In the genomic region with DNA sequence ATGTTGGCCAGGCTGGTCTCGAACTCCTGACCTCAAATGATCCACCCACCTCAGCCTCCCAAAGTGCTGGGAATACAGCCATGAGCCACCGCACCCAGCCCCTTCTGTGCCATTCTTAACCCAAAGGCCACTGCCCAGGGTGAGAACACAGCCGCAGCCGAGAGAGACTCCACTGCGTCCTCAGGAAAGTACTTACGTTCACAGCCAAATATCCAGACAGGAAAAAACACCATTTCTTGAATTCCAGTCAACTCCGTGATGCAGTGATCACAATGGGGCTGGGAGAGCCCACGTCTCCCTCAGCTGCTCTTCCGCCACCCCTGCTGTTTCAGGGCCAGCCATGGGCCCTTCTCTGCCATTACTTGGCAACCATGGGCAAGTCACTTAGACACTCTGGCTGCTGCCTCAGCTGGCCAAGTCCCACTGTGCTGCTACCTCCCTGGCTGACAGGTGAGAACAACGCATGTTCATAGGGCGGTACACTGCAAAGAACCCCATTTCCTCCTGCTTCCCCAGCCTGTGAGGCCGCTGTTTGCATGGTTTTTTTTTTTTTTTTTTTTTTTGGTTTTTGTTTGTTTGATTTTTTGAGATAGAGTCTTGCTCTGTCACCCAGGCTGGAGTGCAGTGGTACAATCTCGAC, we compare ENCODE assay signal across 12 cellular contexts. TPM values are rescaled to one million over a fixed set of nuclear protein-coding genes. Genes with fewer than 3 reads are reported as not detected.
DNase-seq lines count a peak whose midpoint lies in the region; ATAC-seq and TF ChIP-seq lines count a peak whose summit lies in the region.
"Had no signal": no experiment of that assay in that cellular context is flagged by ENCODE, and none has a peak within 500 bp of the region (broad histone marks: within the 10 kb centered on the region; RNA-seq: fewer than 3 reads in every experiment).

No MANE protein-coding gene starts in this region.

- intact Hi-C loops in activated naive CD4-positive, alpha-beta T cell treated with anti-CD3 and anti-CD28 coated beads for 36 hours (cut with micrococcal nuclease): loop anchor here (10.0 kb wide), 1 partner anchor 561 kb away; the partner anchor contains the start of gene EEF2KMT

- DNase-seq in activated naive CD4-positive, alpha-beta T cell treated with anti-CD3 and anti-CD28 coated beads for 36 hours: peak; percentile 16
- no peak for DNase-seq in activated naive CD4-positive, alpha-beta T cell treated with anti-CD3 and anti-CD28 coated beads, Interleukin-2, amount 50 U/mL, for 72 hours (ENCODE audit: low spot score in 2 of 2)
- DNase-seq in dermis blood vessel endothelial cell (peak; percentile 87), pulmonary artery endothelial cell (ENCODE audit: low read depth, low spot score) (peak; percentile 72), Kasumi-1 (lab: John Stamatoyannopoulos, UW) (no peak)
- DNase-seq: foreskin fibroblast, NCI-H2029 treated with DMSO at 0.1 percent for 48 hours, NCI-H524 treated with DMSO at 0.1 percent for 48 hours had no signal

- no peak overlapping the region for H3K27ac Mint-ChIP-seq in activated naive CD4-positive, alpha-beta T cell treated with anti-CD3 and anti-CD28 coated beads for 36 hours
- H3K27ac Mint-ChIP-seq in activated naive CD4-positive, alpha-beta T cell treated with anti-CD3 and anti-CD28 coated beads, Interleukin-2, amount 50 U/mL, for 72 hours: no peak overlapping the region

- H3K36me3 Mint-ChIP-seq in activated naive CD4-positive, alpha-beta T cell treated with anti-CD3 and anti-CD28 coated beads for 36 hours (ENCODE audit: low read depth): peaks cover 9% of the 10 kb centered on the region
- H3K36me3 Mint-ChIP-seq in activated naive CD4-positive, alpha-beta T cell treated with anti-CD3 and anti-CD28 coated beads, Interleukin-2, amount 50 U/mL, for 72 hours: peaks cover 11 to 27% of the 10 kb centered on the region in 2 donors

- H3K27me3 Mint-ChIP-seq in activated naive CD4-positive, alpha-beta T cell treated with anti-CD3 and anti-CD28 coated beads for 36 hours (ENCODE audit: low read depth): no peaks in the 10 kb centered on the region

- H3K36me3 ChIP-seq in HEK293 (ENCODE audit: control insufficient read depth in 2 of 2, insufficient read depth in 1 of 2, low read length in 2 of 2): peaks cover 0 to 40% of the 10 kb centered on the region in 2 experiments; a peak in 1 of 3 replicates

- H3K4me1 ChIP-seq in HEK293 (ENCODE audit: control insufficient read depth, insufficient read depth, low read length): peaks cover under 1% of the 10 kb centered on the region; the same call in 1 of the 2 replicates

- TF ChIP-seq CTCF in HEK293 (tag by site-specific recombination; IDR thresholded peaks at IDR 0.05): no peak

- no peak overlapping the region for H3K4me3 ChIP-seq in HEK293 (ENCODE audit: low read depth, low read length)

- H3K27ac ChIP-seq in HEK293 (ENCODE audit: extremely low read depth, low read depth, low read length): no peak overlapping the region

- CTCF ChIA-PET in activated naive CD4-positive, alpha-beta T cell treated with anti-CD3 and anti-CD28 coated beads for 36 hours (lab: Charles Lee): interaction anchor here (0.7 kb wide), 1 partner anchor 57 kb away, joined by 4 read pairs; no protein-coding TSS in a partner anchor
- CTCF ChIA-PET in HEK293 (lab: Yijun Ruan, JAX): interaction anchor here (1.2 kb wide), 1 partner anchor 15 kb away, joined by 4 read pairs; no protein-coding TSS in a partner anchor

- H3K4me3 Mint-ChIP-seq in activated naive CD4-positive, alpha-beta T cell treated with anti-CD3 and anti-CD28 coated beads for 36 hours: no peak overlapping the region

- no peaks in the 10 kb centered on the region for H3K9me3 Mint-ChIP-seq in activated naive CD4-positive, alpha-beta T cell treated with anti-CD3 and anti-CD28 coated beads for 36 hours
- H3K9me3 Mint-ChIP-seq in activated naive CD4-positive, alpha-beta T cell treated with anti-CD3 and anti-CD28 coated beads, Interleukin-2, amount 50 U/mL, for 72 hours: no peaks in the 10 kb centered on the region

- H3K4me1 Mint-ChIP-seq in activated naive CD4-positive, alpha-beta T cell treated with anti-CD3 and anti-CD28 coated beads for 36 hours (ENCODE audit: low read depth): peaks cover 60% of the 10 kb centered on the region

- no peaks in the 10 kb centered on the region for H3K9me3 ChIP-seq in HEK293 (ENCODE audit: control insufficient read depth, insufficient read depth, low read depth, low read length)

- POLR2A ChIA-PET in HEK293 (lab: Yijun Ruan, JAX): interaction anchor here (0.7 kb wide), 1 partner anchor 14 kb away, joined by 4 read pairs; no protein-coding TSS in a partner anchor

- ATAC-seq in activated naive CD4-positive, alpha-beta T cell treated with anti-CD3 and anti-CD28 coated beads, Interleukin-2, amount 50 U/mL, for 72 hours: no peak
- no peak for ATAC-seq in HG03520 (IDR thresholded peaks at IDR 0.05; ENCODE audit: unreplicated experiment)
- ATAC-seq in HG02852 (IDR thresholded peaks at IDR 0.05; ENCODE audit: unreplicated experiment): no peak
- ATAC-seq: left lobe of liver had no signal

TF ChIP-seq in HEK293, 187 proteins besides CTCF, POLR2A, EP300 and RAD21 (continues in another document):
- TF ChIP-seq GLI4 (tag by site-specific recombination; IDR thresholded peaks at IDR 0.05) (no peak), ZNF292 (tag by site-specific recombination; IDR thresholded peaks at IDR 0.05; ENCODE audit: borderline replicate concordance, low read depth) (no peak), ZSCAN23 (tag by site-specific recombination; IDR thresholded peaks at IDR 0.05) (no peak), ZNF214 (tag by site-specific recombination; IDR thresholded peaks at IDR 0.05; ENCODE audit: borderline replicate concordance) (no peak), ZNF488 (tag by site-specific recombination; IDR thresholded peaks at IDR 0.05) (no peak), TCF7L2 (IDR thresholded peaks at IDR 0.05; ENCODE audit: borderline replicate concordance, low read depth, low read length) (no peak)
- TF ChIP-seq, protein P1, sequence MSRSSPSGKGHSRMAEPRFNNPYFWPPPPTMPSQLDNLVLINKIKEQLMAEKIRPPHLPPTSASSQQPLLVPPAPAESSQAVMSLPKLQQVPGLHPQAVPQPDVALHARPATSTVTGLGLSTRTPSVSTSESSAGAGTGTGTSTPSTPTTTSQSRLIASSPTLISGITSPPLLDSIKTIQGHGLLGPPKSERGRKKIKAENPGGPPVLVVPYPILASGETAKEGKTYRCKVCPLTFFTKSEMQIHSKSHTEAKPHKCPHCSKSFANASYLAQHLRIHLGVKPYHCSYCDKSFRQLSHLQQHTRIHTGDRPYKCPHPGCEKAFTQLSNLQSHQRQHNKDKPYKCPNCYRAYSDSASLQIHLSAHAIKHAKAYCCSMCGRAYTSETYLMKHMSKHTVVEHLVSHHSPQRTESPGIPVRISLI (tag by site-specific recombination; IDR thresholded peaks at IDR 0.05): peak; percentile 45; the same call in 1 of the 2 replicates
- TF ChIP-seq, protein P2, sequence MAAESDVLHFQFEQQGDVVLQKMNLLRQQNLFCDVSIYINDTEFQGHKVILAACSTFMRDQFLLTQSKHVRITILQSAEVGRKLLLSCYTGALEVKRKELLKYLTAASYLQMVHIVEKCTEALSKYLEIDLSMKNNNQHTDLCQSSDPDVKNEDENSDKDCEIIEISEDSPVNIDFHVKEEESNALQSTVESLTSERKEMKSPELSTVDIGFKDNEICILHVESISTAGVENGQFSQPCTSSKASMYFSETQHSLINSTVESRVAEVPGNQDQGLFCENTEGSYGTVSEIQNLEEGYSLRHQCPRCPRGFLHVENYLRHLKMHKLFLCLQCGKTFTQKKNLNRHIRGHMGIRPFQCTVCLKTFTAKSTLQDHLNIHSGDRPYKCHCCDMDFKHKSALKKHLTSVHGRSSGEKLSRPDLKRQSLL (tag by site-specific recombination; IDR thresholded peaks at IDR 0.05): no peak

RNA-seq across cellular contexts. Expression of gene CDIP1, which starts 4.3 kb away (rescaled TPM):
- total RNA-seq in activated naive CD4-positive, alpha-beta T cell treated with anti-CD3 and anti-CD28 coated beads for 36 hours: 10 to 100 TPM; 31.9 to 35.7 TPM
- total RNA-seq in activated naive CD4-positive, alpha-beta T cell treated with anti-CD3 and anti-CD28 coated beads, Interleukin-2, amount 50 U/mL, for 72 hours: 10 to 100 TPM; 27.5 to 32.9 TPM
- total RNA-seq in dermis blood vessel endothelial cell: 12.9 and 17.3 TPM in 2 replicates
- 12.1 and 15.2 TPM in 2 replicates for total RNA-seq in pulmonary artery endothelial cell

RNA-seq across cellular contexts. Expression of gene C16orf96, which starts 21.9 kb away (rescaled TPM):
- under 1 TPM; 0.07 to 0.30 TPM for total RNA-seq in activated naive CD4-positive, alpha-beta T cell treated with anti-CD3 and anti-CD28 coated beads for 36 hours
- under 1 TPM; 0.05 to 0.19 TPM for total RNA-seq in activated naive CD4-positive, alpha-beta T cell treated with anti-CD3 and anti-CD28 coated beads, Interleukin-2, amount 50 U/mL, for 72 hours
- not detected in 2 replicates for total RNA-seq in dermis blood vessel endothelial cell
- total RNA-seq in pulmonary artery endothelial cell: not detected in 2 replicates

RNA-seq across cellular contexts. Expression of gene HMOX2, which starts 58.1 kb away (rescaled TPM):
- 10 to 100 TPM; 46.8 to 49.3 TPM for total RNA-seq in activated naive CD4-positive, alpha-beta T cell treated with anti-CD3 and anti-CD28 coated beads for 36 hours
- total RNA-seq in activated naive CD4-positive, alpha-beta T cell treated with anti-CD3 and anti-CD28 coated beads, Interleukin-2, amount 50 U/mL, for 72 hours: 10 to 100 TPM; 32.5 to 56.4 TPM
- 122 and 158 TPM in 2 replicates for total RNA-seq in dermis blood vessel endothelial cell
- total RNA-seq in pulmonary artery endothelial cell: 124 and 143 TPM in 2 replicates

RNA-seq across cellular contexts. Expression of gene NMRAL1, which starts 59.8 kb away (rescaled TPM):
- 10 to 100 TPM; 30.5 to 30.8 TPM for total RNA-seq in activated naive CD4-positive, alpha-beta T cell treated with anti-CD3 and anti-CD28 coated beads for 36 hours
- 10 to 100 TPM; 30.5 to 42.8 TPM for total RNA-seq in activated naive CD4-positive, alpha-beta T cell treated with anti-CD3 and anti-CD28 coated beads, Interleukin-2, amount 50 U/mL, for 72 hours
- 57.1 and 65.2 TPM in 2 replicates for total RNA-seq in dermis blood vessel endothelial cell
- total RNA-seq in pulmonary artery endothelial cell: 61.2 and 86.6 TPM in 2 replicates

Comparison
In these comparisons a context has a peak if more than half of its experiments do, and no peak if none do; other contexts are left out.
1. DNase-seq: peak in activated naive CD4-positive, alpha-beta T cell treated with anti-CD3 and anti-CD28 coated beads for 36 hours (single experiment), dermis blood vessel endothelial cell (single experiment) and pulmonary artery endothelial cell (single experiment); none in activated naive CD4-positive, alpha-beta T cell treated with anti-CD3 and anti-CD28 coated beads, Interleukin-2, amount 50 U/mL, for 72 hours (0 of 2) and Kasumi-1 (0 of 2).